ENCODE assay signal across 9 cellular contexts in the genomic region with DNA sequence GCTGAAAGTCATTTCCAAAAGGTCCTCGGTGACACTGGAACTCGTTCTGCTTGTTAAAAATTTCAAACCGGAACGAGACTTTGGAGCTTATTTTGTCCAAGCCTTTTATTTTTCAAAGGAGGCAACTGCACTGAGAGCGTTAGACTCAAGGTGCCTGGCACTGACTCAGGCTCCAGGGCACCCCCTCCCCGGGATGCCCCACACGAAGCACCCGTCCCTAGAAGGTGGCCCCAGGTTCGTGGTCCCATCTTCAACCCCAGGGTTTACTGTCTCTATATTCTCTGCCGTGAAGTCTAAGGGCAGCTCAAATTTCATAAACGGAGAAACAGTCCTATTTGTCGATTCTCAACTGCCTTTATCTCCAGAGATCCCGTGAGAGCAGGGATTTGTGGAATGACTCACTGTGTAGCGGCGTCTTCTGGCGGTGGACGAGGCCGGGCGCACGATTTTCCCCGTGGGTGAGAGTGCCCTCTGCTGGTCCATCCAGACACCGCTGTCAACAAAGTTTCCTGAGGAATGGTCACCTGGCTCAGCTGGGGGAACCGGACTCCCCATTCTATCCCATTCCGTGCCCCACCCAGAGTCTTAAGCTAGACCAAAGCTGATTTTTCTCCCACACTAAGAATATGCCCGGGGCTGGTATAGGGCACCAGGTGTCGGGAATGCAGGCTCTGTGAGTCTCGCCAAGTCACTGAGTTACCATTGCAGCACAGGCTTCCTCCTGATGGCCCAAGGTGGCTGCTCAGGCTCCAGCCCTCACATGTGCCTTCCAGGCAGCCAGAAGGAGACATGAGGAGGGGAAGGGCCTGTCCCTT. TPM values are rescaled to one million over a fixed set of nuclear protein-coding genes. Genes with fewer than 3 reads are reported as not detected.
DNase-seq lines count a peak whose midpoint lies in the region; ATAC-seq, FAIRE-seq and TF ChIP-seq lines count a peak whose summit lies in the region.
"Had no signal": no experiment of that assay in that cellular context is flagged by ENCODE, and none has a peak within 500 bp of the region (broad histone marks: within the 10 kb centered on the region; RNA-seq: fewer than 3 reads in every experiment).

No MANE protein-coding gene starts in this region.

- FAIRE-seq in bronchial epithelial cell (lab: Jason Lieb, UNC) = no peak

- DNase-seq in DMS53 treated with DMSO at 0.1 percent for 48 hours (lab: John Stamatoyannopoulos, UW; ENCODE audit: unreplicated experiment) = peak; percentile 92
- DNase-seq in LNCaP clone FGC (ENCODE audit: low read depth) = peak; percentile 63
- peak; percentile 91 for DNase-seq in SW480 (ENCODE audit: low spot score)
- DNase-seq in bronchial epithelial cell (ENCODE audit: low read depth) = peak; percentile 36
- peak; percentile 27 for DNase-seq in kidney glomerular epithelial cell (lab: John Stamatoyannopoulos, UW)
- peak in 2 of 3 donors; percentile 21 to 22 for DNase-seq in stimulated activated CD4-positive, alpha-beta T cell treated with anti-CD3 and anti-CD28 coated beads, TNF-alpha, amount 100 ng/mL, for 1 hour (ENCODE audit: low read depth in 3 of 3, low spot score in 1 of 3)
- DNase-seq in central memory CD4-positive, alpha-beta T cell = no peak

- no peaks in the 10 kb centered on the region for H3K27me3 ChIP-seq in bronchial epithelial cell (ENCODE audit: control insufficient read depth, insufficient read depth, low read length)

- H3K4me3 ChIP-seq in LNCaP clone FGC (ENCODE audit: low read depth, low read length) = no peak overlapping the region
- H3K4me3 ChIP-seq in bronchial epithelial cell (ENCODE audit: low read depth, low read length) = no peak overlapping the region

- no peaks in the 10 kb centered on the region for H3K36me3 ChIP-seq in bronchial epithelial cell (ENCODE audit: control insufficient read depth, insufficient read depth, low read length)

- peak; percentile 91 for TF ChIP-seq CTCF in LNCaP clone FGC (IDR thresholded peaks at IDR 0.05; ENCODE audit: control insufficient read depth, extremely low read depth, insufficient read depth)
- TF ChIP-seq CTCF in bronchial epithelial cell (IDR thresholded peaks at IDR 0.05; ENCODE audit: insufficient read depth, low read length, severe bottlenecking) = peak; percentile 76

- ATAC-seq in HG03460 (IDR thresholded peaks at IDR 0.05; ENCODE audit: unreplicated experiment) = no peak

RNA-seq across cellular contexts. Expression of a gene that starts 27.1 kb away (rescaled TPM):
- not detected in 2 replicates for total RNA-seq in bronchial epithelial cell
- total RNA-seq: T-helper 2 cell treated with Interferon-gamma antibody and Interleukin-4, amounts not matched to agents 100 ng/mL and 5 ng/mL, for 36 hours had no signal

RNA-seq across cellular contexts. Expression of a gene that starts 50.9 kb away (rescaled TPM):
- not detected in 2 replicates for total RNA-seq in bronchial epithelial cell
- total RNA-seq: T-helper 2 cell treated with Interferon-gamma antibody and Interleukin-4, amounts not matched to agents 100 ng/mL and 5 ng/mL, for 36 hours had no signal
